In genomic region chr2:137705296-137705695, GRCh38 we compare ENCODE assay signal across 27 cellular contexts.
"Had no signal": no experiment of that assay in that cellular context is flagged by ENCODE, and none has a peak within 500 bp of the region (broad histone marks: within the 10 kb centered on the region; RNA-seq: fewer than 3 reads in every experiment).

No MANE protein-coding gene starts in this region.

- H3K4me1 ChIP-seq: body of pancreas had no signal

- DNase-seq: activated CD4-positive, alpha-beta T cell treated with anti-CD3 and anti-CD28 coated beads for 36 hours; activated CD4-positive, alpha-beta T cell treated with anti-CD3 and anti-CD28 coated beads, Interleukin-2, amount 50 U/mL, for 48 hours; activated CD8-positive, alpha-beta memory T cell treated with anti-CD3 and anti-CD28 coated beads, Interleukin-2, amount 10 ng/mL, durations not matched to agents 7 days and 5 days; activated effector memory CD4-positive, alpha-beta T cell treated with Interleukin-2 at 50 U/mL for 16 hours; activated naive CD4-positive, alpha-beta T cell treated with anti-CD3 and anti-CD28 coated beads for 36 hours; activated naive CD8-positive, alpha-beta T cell treated with anti-CD3 and anti-CD28 coated beads for 36 hours; activated T-cell treated with anti-CD3 and anti-CD28 coated beads, Interleukin-2, amount 50 U/mL, for 24 hours; anterior cingulate cortex; body of pancreas; central memory CD4-positive, alpha-beta T cell; IMR-90; Kasumi-1; KBM-7; NCI-H1048; NCI-H146; NCI-H187 treated with DMSO at 0.1 percent for 48 hours; NCI-H2081 treated with DMSO at 0.1 percent for 48 hours; NCI-H345; NCI-H510A; NCI-H526 treated with DMSO at 0.1 percent for 48 hours; NCI-H82; RPMI8226; T-cell; T-helper 2 cell; T1000; WERI-Rb-1 had no signal

- H3K36me3 ChIP-seq: WERI-Rb-1 had no signal

- H3K27ac ChIP-seq: body of pancreas, SK-N-MC, WERI-Rb-1 had no signal

- H3K4me3 ChIP-seq: body of pancreas, SK-N-MC had no signal

- H3K9me3 ChIP-seq: body of pancreas had no signal

- H3K27me3 ChIP-seq: body of pancreas had no signal
